In genomic region chr1:27359822-27360158, GRCh38 we compare ENCODE assay signal across 1 cellular context.
TF ChIP-seq lines count a peak whose summit lies in the region.

No MANE protein-coding gene starts in this region.

TF ChIP-seq in GM12878, 131 proteins besides CTCF, POLR2A, EP300 and RAD21:
- TF ChIP-seq DPF2 (IDR thresholded peaks at IDR 0.05), result 0 out of 2 replicates have a peak, but pooled peaks have one; percentile 13
- TF ChIP-seq RUNX3 (IDR thresholded peaks at IDR 0.05; ENCODE audit: low read length), result peak; percentile 43; the same call in 1 of the 2 replicates
- TF ChIP-seq PKNOX1 (IDR thresholded peaks at IDR 0.05), result peak; percentile 37
- TF ChIP-seq SREBF2 (IDR thresholded peaks at IDR 0.05; ENCODE audit: low read length), result no peak
TF ChIP-seq in GM12878: peak in this region for 3.
